In genomic region chr2:216646116-216646515, GRCh38 we compare ENCODE assay signal across 18 cellular contexts. TPM values are rescaled to one million over a fixed set of nuclear protein-coding genes. Genes with fewer than 3 reads are reported as not detected.
DNase-seq lines count a peak whose midpoint lies in the region; ATAC-seq, FAIRE-seq and TF ChIP-seq lines count a peak whose summit lies in the region.
"Had no signal": no experiment of that assay in that cellular context is flagged by ENCODE, and none has a peak within 500 bp of the region (broad histone marks: within the 10 kb centered on the region; RNA-seq: fewer than 3 reads in every experiment).

No MANE protein-coding gene starts in this region.

- intact Hi-C loops in K562 (cut with micrococcal nuclease) (no loop called here), stomach (cut with DNase I; ENCODE audit: low total_unique reads) (no loop called here)

- TF ChIP-seq CTCF in H9 (conservative IDR thresholded peaks at IDR 0.05) = no peak
- no peak for TF ChIP-seq CTCF in K562 (IDR thresholded peaks at IDR 0.05 in 2 of 3, conservative IDR thresholded peaks at IDR 0.05 in 1 of 3; ENCODE audit: insufficient read depth in 2 of 3, low read depth in 1 of 3, low read length in 3 of 3)
- no peak for TF ChIP-seq CTCF in stomach (IDR thresholded peaks at IDR 0.05)

- peaks cover 44 to 69% (median 61%) of the 10 kb centered on the region in 3 experiments for H3K36me3 Mint-ChIP-seq in H9 (ENCODE audit: insufficient read depth in 1 of 3, low read depth in 3 of 3)

- no peak overlapping the region for H2BK15ac ChIP-seq in H9 (ENCODE audit: low read depth, low read length)

- CTCF ChIA-PET in K562 (lab: Yijun Ruan, JAX; ENCODE audit: low intra/inter-chr PET ratio) = no interaction called here

- ATAC-seq in K562 = no peak
- ATAC-seq: A549, GM12878 had no signal

- H2AFZ ChIP-seq in H9 (ENCODE audit: low read length) = no peak overlapping the region
- H2AFZ ChIP-seq in K562 (ENCODE audit: low read depth, low read length) = no peak overlapping the region
- H2AFZ ChIP-seq: GM23248 had no signal

- TF ChIP-seq RAD21 in K562 (CRISPR knock-in tag; conservative IDR thresholded peaks at IDR 0.05 in 1 of 2, IDR thresholded peaks at IDR 0.05 in 1 of 2) = no peak

- no peak overlapping the region for H3K27ac ChIP-seq in H9 (ENCODE audit: insufficient read length, low read depth, low read length)
- no peak overlapping the region for H3K27ac ChIP-seq in K562 (ENCODE audit: extremely low read depth, low read depth, low read length)
- H3K27ac ChIP-seq in stomach = peak overlapping the region; percentile 37 to 88 (median 87)
- H3K27ac ChIP-seq: A549, GM23248 had no signal

- FAIRE-seq in K562 (lab: Jason Lieb, UNC) = no peak
- FAIRE-seq: A549, GM12878 had no signal

- POLR2A ChIA-PET in K562 (lab: Yijun Ruan, JAX) = interaction anchor here (0.8 kb wide), 1 partner anchor 53 kb away, joined by 6 read pairs; no protein-coding TSS in a partner anchor

- TF ChIP-seq POLR2A in K562 (conservative IDR thresholded peaks at IDR 0.05) = no peak
- no peak for TF ChIP-seq POLR2A in stomach (IDR thresholded peaks at IDR 0.05)

- peaks cover 58 to 70% of the 10 kb centered on the region in 2 experiments for H3K4me1 Mint-ChIP-seq in H9

- H2BK5ac ChIP-seq in H9 (ENCODE audit: insufficient read length, low read length) = no peak overlapping the region

- H3K4me3 Mint-ChIP-seq in H9 = no peak overlapping the region
- H3K4me3 Mint-ChIP-seq: CD4-positive, alpha-beta T cell had no signal

- H3K27me3 ChIP-seq in H9 (ENCODE audit: insufficient read depth, low read length) = no peaks in the 10 kb centered on the region
- H3K27me3 ChIP-seq in K562 (ENCODE audit: control insufficient read depth in 2 of 2, insufficient read depth in 2 of 2, low read length in 2 of 2) = peaks cover 2 to 35% of the 10 kb centered on the region in 2 experiments; a peak in 3 of 5 replicates
- no peaks in the 10 kb centered on the region for H3K27me3 ChIP-seq in mucosa of stomach (ENCODE audit: control insufficient read depth, insufficient read depth, low read length)
- no peaks in the 10 kb centered on the region for H3K27me3 ChIP-seq in stomach

- peaks cover 33% of the 10 kb centered on the region; the same call in 1 of the 2 replicates for H3K79me2 ChIP-seq in H9 (ENCODE audit: insufficient read depth, low read length)
- H3K79me2 ChIP-seq in K562 (ENCODE audit: control insufficient read depth, insufficient read depth, low read length) = no peaks in the 10 kb centered on the region

- H3K23me2 ChIP-seq in H9 (ENCODE audit: insufficient read length, low read depth, low read length, poor library complexity, severe bottlenecking) = no peaks in the 10 kb centered on the region

- H2BK12ac ChIP-seq in H9 (ENCODE audit: insufficient read length, low read depth, low read length) = no peak overlapping the region

- no peaks in the 10 kb centered on the region for H3K27me3 Mint-ChIP-seq in H9 (ENCODE audit: low read depth)

- no peak overlapping the region for H3K4me2 ChIP-seq in H9 (ENCODE audit: insufficient read depth, insufficient read length, low read length)
- no peak overlapping the region for H3K4me2 ChIP-seq in K562 (ENCODE audit: insufficient read depth, low read length)
- H3K4me2 ChIP-seq: A549 had no signal

- no peak overlapping the region for H4K5ac ChIP-seq in H9 (ENCODE audit: insufficient read length, low read depth, low read length)

- no peak overlapping the region for H2AK5ac ChIP-seq in H9 (ENCODE audit: insufficient read length, low read length)

- no peak overlapping the region for H2BK20ac ChIP-seq in H9 (ENCODE audit: low read depth, low read length, poor library complexity, severe bottlenecking)

- H3K14ac ChIP-seq in H9 (ENCODE audit: insufficient read depth, low read length) = no peak overlapping the region

- no peak overlapping the region for H3T11ph ChIP-seq in H9 (ENCODE audit: low read length)

- no peaks in the 10 kb centered on the region for H3K9me1 ChIP-seq in K562 (ENCODE audit: control insufficient read depth, insufficient read depth, low read length)

- peak overlapping the region; percentile 26 to 73 (median 53); a peak in 3 of 7 replicates for H3K27ac Mint-ChIP-seq in H9
- H3K27ac Mint-ChIP-seq: CD4-positive, alpha-beta T cell had no signal

- TF ChIP-seq EP300 in K562 (IDR thresholded peaks at IDR 0.05; ENCODE audit: low read length) = no peak
- TF ChIP-seq EP300 in stomach (IDR thresholded peaks at IDR 0.05) = no peak

- H4K20me1 ChIP-seq in H9 (ENCODE audit: control insufficient read depth, insufficient read depth, insufficient read length) (no peaks in the 10 kb centered on the region), K562 (replicated peaks; ENCODE audit: control insufficient read depth, insufficient read depth, low read length) (no peaks in the 10 kb centered on the region)

- WGBS in H9 (ENCODE audit: extremely low coverage, insufficient read length, low lambda C conversion rate) = no CpG with 5 or more reads among the region's 3 CpGs
- WGBS in K562 (ENCODE audit: insufficient coverage, low coverage, missing lambda C conversion rate) = 0% methylated on average over 3 of the region's 3 CpGs
- 86 to 93% (median 90%) methylated on average over 3 of the region's 3 CpGs for WGBS in stomach, 5 donors

- no peak overlapping the region for H3K4ac ChIP-seq in H9 (ENCODE audit: low read depth, low read length)

- in situ Hi-C loops in K562 (cut with MboI) = no loop called here

- no peak overlapping the region for H4K8ac ChIP-seq in H9 (replicated peaks; ENCODE audit: insufficient read length, low read depth, low read length)

- H3K56ac ChIP-seq in H9 (ENCODE audit: insufficient read length, low read depth, low read length) = no peak overlapping the region

- peaks cover 0 to 5% of the 10 kb centered on the region in 2 experiments; a peak in 2 of 5 replicates for H3K9me3 Mint-ChIP-seq in H9
- H3K9me3 Mint-ChIP-seq: CD4-positive, alpha-beta T cell had no signal

- H3K79me1 ChIP-seq in H9 (ENCODE audit: insufficient read depth, low read depth, low read length, poor library complexity, severe bottlenecking) = no peaks in the 10 kb centered on the region

- H3K9me3 ChIP-seq in H9 (ENCODE audit: control insufficient read depth, low read depth, low read length) (no peaks in the 10 kb centered on the region), K562 (replicated peaks; ENCODE audit: control insufficient read depth, insufficient read depth, low read depth, low read length) (no peaks in the 10 kb centered on the region; the same call in 1 of the 2 replicates), mucosa of stomach (ENCODE audit: control insufficient read depth, low read length) (no peaks in the 10 kb centered on the region), stomach (no peaks in the 10 kb centered on the region)
- H3K9me3 ChIP-seq: A549, Caco-2 had no signal

- no peaks in the 10 kb centered on the region for H3K36me3 ChIP-seq in K562 (ENCODE audit: control insufficient read depth, insufficient read depth, low read length)
- no peaks in the 10 kb centered on the region for H3K36me3 ChIP-seq in mucosa of stomach (ENCODE audit: control insufficient read depth, insufficient read depth, low read length)
- H3K36me3 ChIP-seq in stomach = peaks cover 0 to 2% (median 0%) of the 10 kb centered on the region in 4 donors

- H3K18ac ChIP-seq in H9 (ENCODE audit: insufficient read length, low read depth, low read length) = no peak overlapping the region

- no peak overlapping the region for H3K23ac ChIP-seq in H9 (ENCODE audit: insufficient read length, low read depth, low read length)

- BruUV-seq in K562 (replicated peaks; lab: Mats Ljungman, UMichigan) = no TSS peak

- H3K4me1 ChIP-seq in H9 (ENCODE audit: insufficient read depth, low read length) = peaks cover 16% of the 10 kb centered on the region
- H3K4me1 ChIP-seq in K562 (replicated peaks in 1 of 2; ENCODE audit: control insufficient read depth in 2 of 2, insufficient read depth in 2 of 2, low read length in 2 of 2) = no peaks in the 10 kb centered on the region
- peaks cover 58% of the 10 kb centered on the region for H3K4me1 ChIP-seq in mucosa of stomach (ENCODE audit: control insufficient read depth, insufficient read depth, low read length)
- peaks cover 41 to 87% (median 66%) of the 10 kb centered on the region in 4 donors for H3K4me1 ChIP-seq in stomach
- H3K4me1 ChIP-seq: Caco-2 had no signal

- no peak for DNase-seq in H9
- DNase-seq in K562 (ENCODE audit: extremely low read depth in 1 of 4, low spot score in 3 of 4) = no peak
- no peak for DNase-seq in stomach
- DNase-seq in hypothalamus (lab: John Stamatoyannopoulos, UW) = no peak
- no peak for DNase-seq in ureter (ENCODE audit: low spot score)
- no peak for DNase-seq in DMS79 treated with DMSO at 0.1 percent for 48 hours (lab: John Stamatoyannopoulos, UW)
- DNase-seq: Caco-2; CD4-positive, alpha-beta T cell; GM23248; NCI-H1694; NCI-H2107; NCI-H510A; NCI-H748 treated with DMSO at 0.1 percent for 48 hours; NK-92 treated with Interleukin-12 subunit alpha and Interleukin-12 subunit beta, amount 100 ng/mL, for 24 hours; SHP77 treated with DMSO at 0.1 percent for 48 hours had no signal

- H4K91ac ChIP-seq in H9 (ENCODE audit: insufficient read length, low read depth, low read length) = no peak overlapping the region

- H3K4me3 ChIP-seq in K562 (no peak overlapping the region), mucosa of stomach (ENCODE audit: low read length) (no peak overlapping the region), stomach (no peak overlapping the region)
- H3K4me3 ChIP-seq: A549, GM23248 had no signal

- H3K9ac ChIP-seq in H9 (ENCODE audit: extremely low read depth, insufficient read length, low read length) = no peak overlapping the region
- H3K9ac ChIP-seq in K562 (ENCODE audit: insufficient read depth in 1 of 2, low read depth in 2 of 2, low read length in 2 of 2) = no peak overlapping the region
- peak overlapping the region; percentile 24 for H3K9ac ChIP-seq in mucosa of stomach (ENCODE audit: low read length)
- H3K9ac ChIP-seq: GM23248 had no signal

- no peak overlapping the region for H2BK120ac ChIP-seq in H9 (ENCODE audit: low read depth, low read length, poor library complexity, severe bottlenecking)

RNA-seq across cellular contexts. Expression of gene IGFBP2, which starts 12.9 kb away (rescaled TPM):
- total RNA-seq in H9 (2021) (363 and 366 TPM in 2 replicates), K562 (2014; rRNA removed) (not detected in 2 replicates), K562 (2014; rRNA removed; fragmentation: Illumina TruSeq; extraction: Trizol) (not detected in 2 replicates), K562 (2015; rRNA removed; fragmentation: Illumina TruSeq; extraction: Trizol) (0.23 TPM in 1 of 2 replicates, not detected in the other), K562 (2021) (0.85 and 0.93 TPM in 2 replicates), stomach (100 to 1,000 TPM; 180 to 636 (median 529) TPM), ureter (210 TPM)
- not detected in 2 replicates for total RNA-seq in K562 (2011; cell fraction: chromatin; rRNA removed; ENCODE audit: low replicate concordance)
- not detected in 2 replicates for total RNA-seq in K562 (2011; cell fraction: nucleolus; rRNA removed)
- total RNA-seq in K562 (2011; cell fraction: nucleoplasm; rRNA removed) = not detected in 2 replicates
- polyA plus RNA-seq in K562 (2011; rRNA removed) (not detected in 2 replicates), K562 (2014; fragmentation: Illumina TruSeq; extraction: Trizol) (not detected in 2 replicates), K562 (2014; fragmentation: Nextera tagmentation; extraction: Ambion mirVana) (not detected), K562 (2014; rRNA removed) (not detected in 2 replicates), stomach (100 to 1,000 TPM; 106 to 285 (median 238) TPM)
- 0.06 and 0.31 TPM in 2 replicates for polyA plus RNA-seq in K562 (2011; cell fraction: cytosol; rRNA removed)
- polyA plus RNA-seq in K562 (2011; cell fraction: nucleus; rRNA removed) = not detected in 2 replicates
- polyA plus RNA-seq in K562 (2012) = 0.29 and 0.76 TPM in 2 replicates
- not detected in 2 replicates for polyA minus RNA-seq in K562 (2011; rRNA and poly(A)+ RNA removed)
- not detected in 2 replicates for polyA minus RNA-seq in K562 (2011; cell fraction: cytosol; rRNA and poly(A)+ RNA removed)
- polyA minus RNA-seq in K562 (2011; cell fraction: nucleus; rRNA and poly(A)+ RNA removed) = not detected in 2 replicates
- total RNA-seq: CD4-positive, alpha-beta T cell had no signal

RNA-seq across cellular contexts. Expression of gene IGFBP5, which starts 49.2 kb away (rescaled TPM):
- total RNA-seq in H9 (2021) (0.61 and 0.90 TPM in 2 replicates), K562 (2014; rRNA removed) (not detected in 2 replicates), K562 (2014; rRNA removed; fragmentation: Illumina TruSeq; extraction: Trizol) (not detected in 2 replicates), K562 (2015; rRNA removed; fragmentation: Illumina TruSeq; extraction: Trizol) (not detected in 2 replicates), K562 (2021) (1.9 and 2.5 TPM in 2 replicates), stomach (100 to 1,000 TPM; 166 to 923 (median 548) TPM), ureter (697 TPM)
- total RNA-seq in K562 (2011; cell fraction: chromatin; rRNA removed; ENCODE audit: low replicate concordance) = 0.05 TPM in 1 of 2 replicates, not detected in the other
- 0.17 TPM in 1 of 2 replicates, not detected in the other for total RNA-seq in K562 (2011; cell fraction: nucleolus; rRNA removed)
- 0.29 TPM in 1 of 2 replicates, not detected in the other for total RNA-seq in K562 (2011; cell fraction: nucleoplasm; rRNA removed)
- polyA plus RNA-seq in K562 (2011; rRNA removed) (0.01 and 0.05 TPM in 2 replicates), K562 (2014; fragmentation: Illumina TruSeq; extraction: Trizol) (not detected in 2 replicates), K562 (2014; fragmentation: Nextera tagmentation; extraction: Ambion mirVana) (not detected), K562 (2014; rRNA removed) (0.03 and 0.49 TPM in 2 replicates), stomach (100 to 1,000 TPM in 2 of 3 donors, 10 to 100 TPM in 1; 92.1 to 215 (median 128) TPM)
- under 0.01 and 0.28 TPM in 2 replicates for polyA plus RNA-seq in K562 (2011; cell fraction: cytosol; rRNA removed)
- polyA plus RNA-seq in K562 (2011; cell fraction: nucleus; rRNA removed) = 0.01 and 0.40 TPM in 2 replicates
- 0.04 and 0.08 TPM in 2 replicates for polyA plus RNA-seq in K562 (2012)
- 0.03 and 0.04 TPM in 2 replicates for polyA minus RNA-seq in K562 (2011; rRNA and poly(A)+ RNA removed)
- not detected in 2 replicates for polyA minus RNA-seq in K562 (2011; cell fraction: cytosol; rRNA and poly(A)+ RNA removed)
- under 0.01 TPM in 1 of 2 replicates, not detected in the other for polyA minus RNA-seq in K562 (2011; cell fraction: nucleus; rRNA and poly(A)+ RNA removed)
- total RNA-seq: CD4-positive, alpha-beta T cell had no signal
- polyA plus RNA-seq: GM12878 had no signal

Comparison
In these comparisons a context has a peak if more than half of its experiments do, and no peak if none do; other contexts are left out.
1. H3K27ac ChIP-seq: peak in stomach (5 of 5); none in H9 (single experiment) and K562 (single experiment).
2. RNA of gene IGFBP2, which starts 12.9 kb away (total RNA-seq): 180 to 636 TPM in stomach, 363 to 366 TPM in H9 and 210 TPM in ureter (single experiment); 0.23 to 0.93 TPM in K562; every median in the first group is over 10 times any median in the second.
3. RNA of gene IGFBP5, which starts 49.2 kb away (total RNA-seq): 697 TPM in ureter (single experiment) and 166 to 923 TPM in stomach; 0.61 to 0.90 TPM in H9 and 0.05 to 2.5 TPM in K562; every median in the first group is over 10 times any median in the second.